In the genomic region with DNA sequence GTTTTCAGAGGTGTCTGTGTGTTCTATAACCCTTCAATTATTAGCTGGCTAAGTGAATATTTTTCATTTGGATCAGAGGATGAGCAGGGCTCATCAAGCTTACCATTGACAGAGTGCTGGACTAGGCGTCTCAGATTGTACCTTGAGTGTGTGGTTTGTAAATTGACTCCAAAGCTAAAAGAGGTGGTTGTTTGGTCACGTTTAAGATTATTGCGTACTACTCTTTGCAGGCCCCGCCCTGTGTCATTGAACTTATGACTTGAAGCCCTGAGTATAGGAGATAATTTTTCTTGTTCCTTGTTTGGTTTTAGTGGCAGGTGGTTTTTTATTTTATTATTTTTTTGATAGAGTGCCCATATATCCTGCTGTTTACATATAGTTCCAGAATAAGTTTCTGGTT, we compare ENCODE assay signal across 28 cellular contexts. TPM values are rescaled to one million over a fixed set of nuclear protein-coding genes. Genes with fewer than 3 reads are reported as not detected.
DNase-seq lines count a peak whose midpoint lies in the region; ATAC-seq and TF ChIP-seq lines count a peak whose summit lies in the region.
"Had no signal": no experiment of that assay in that cellular context is flagged by ENCODE, and none has a peak within 500 bp of the region (broad histone marks: within the 10 kb centered on the region; RNA-seq: fewer than 3 reads in every experiment).

No MANE protein-coding gene starts in this region.

- no peak overlapping the region for H3K4me3 Mint-ChIP-seq in CD8-positive, alpha-beta T cell
- H3K4me3 Mint-ChIP-seq in endodermal cell = no peak overlapping the region
- H3K4me3 Mint-ChIP-seq: activated naive CD4-positive, alpha-beta T cell treated with anti-CD3 and anti-CD28 coated beads for 36 hours; B cell; neural crest cell; stimulated activated effector memory CD8-positive, alpha-beta T cell treated with anti-CD3 and anti-CD28 coated beads, Interleukin-12 subunit alpha, Interleukin-12 subunit beta, amount 100 ng/mL, for 72 hours had no signal

- H3K9me3 ChIP-seq in CD8-positive, alpha-beta T cell (ENCODE audit: low read length) = no peaks in the 10 kb centered on the region
- H3K9me3 ChIP-seq in mesenchymal stem cell (ENCODE audit: control insufficient read depth, low read length) = no peaks in the 10 kb centered on the region
- H3K9me3 ChIP-seq in endodermal cell (ENCODE audit: control insufficient read depth, low read length) = no peaks in the 10 kb centered on the region
- H3K9me3 ChIP-seq: breast epithelium, gastroesophageal sphincter, lower lobe of right lung, MG63, ovary, transverse colon had no signal

- no peak overlapping the region for H3K18ac ChIP-seq in mesenchymal stem cell (ENCODE audit: low read depth in 1 of 2, low read length in 2 of 2)

- POLR2A ChIA-PET in CD8-positive, alpha-beta T cell (lab: Charles Lee) = interaction anchor here (1.3 to 1.4 kb wide), 2 partner anchors 10 to 15 kb away, joined by 4 read pairs; no protein-coding TSS in a partner anchor

- H3K4me1 Mint-ChIP-seq in CD8-positive, alpha-beta T cell (ENCODE audit: low read depth) = peaks cover 62% of the 10 kb centered on the region
- peaks cover 19% of the 10 kb centered on the region for H3K4me1 Mint-ChIP-seq in endodermal cell

- intact Hi-C loops in CD8-positive, alpha-beta T cell (cut with DNase I, micrococcal nuclease) = loop anchor here (2.0 to 5.0 kb wide), 3 partner anchors 16 to 169 kb away; no protein-coding TSS in a partner anchor

- H3K9me3 Mint-ChIP-seq in CD8-positive, alpha-beta T cell = no peaks in the 10 kb centered on the region
- no peaks in the 10 kb centered on the region for H3K9me3 Mint-ChIP-seq in endodermal cell
- H3K9me3 Mint-ChIP-seq: activated naive CD4-positive, alpha-beta T cell treated with anti-CD3 and anti-CD28 coated beads for 36 hours; neural crest cell; stimulated activated effector memory CD8-positive, alpha-beta T cell treated with anti-CD3 and anti-CD28 coated beads, Interleukin-12 subunit alpha, Interleukin-12 subunit beta, amount 100 ng/mL, for 72 hours had no signal

- H3K79me1 ChIP-seq in mesenchymal stem cell (replicated peaks; ENCODE audit: low read length, poor library complexity, severe bottlenecking) = no peaks in the 10 kb centered on the region

- H2BK15ac ChIP-seq in mesenchymal stem cell (ENCODE audit: low read depth, poor library complexity, severe bottlenecking) = no peak overlapping the region

- H3K27me3 ChIP-seq in CD8-positive, alpha-beta T cell (ENCODE audit: insufficient read depth, low read length) = no peaks in the 10 kb centered on the region
- H3K27me3 ChIP-seq in mesenchymal stem cell (ENCODE audit: control insufficient read depth in 1 of 2, insufficient read depth in 1 of 2, low read length in 2 of 2) (no peaks in the 10 kb centered on the region), endodermal cell (ENCODE audit: control insufficient read depth, insufficient read depth, low read length, poor library complexity, severe bottlenecking) (no peaks in the 10 kb centered on the region)
- H3K27me3 ChIP-seq: breast epithelium, gastroesophageal sphincter, hepatocyte, MG63, ovary, transverse colon had no signal

- no peak overlapping the region for H2BK5ac ChIP-seq in mesenchymal stem cell (ENCODE audit: low read depth, low read length, poor library complexity, severe bottlenecking)

- no peak overlapping the region for H3K4me2 ChIP-seq in mesenchymal stem cell (ENCODE audit: low read length, poor library complexity, severe bottlenecking)
- H3K4me2 ChIP-seq: hepatocyte had no signal

- CTCF ChIA-PET in CD8-positive, alpha-beta T cell (lab: Charles Lee) = interaction anchor here (0.9 to 1.5 kb wide), 9 partner anchors 9 to 272 kb away, joined by 3 to 9 read pairs (median 3); no protein-coding TSS in a partner anchor

- H3K4ac ChIP-seq in mesenchymal stem cell (ENCODE audit: low read depth in 1 of 2, low read length in 2 of 2) = no peak overlapping the region

- no peak overlapping the region for H2BK12ac ChIP-seq in mesenchymal stem cell (ENCODE audit: low read length in 2 of 2)

- H3K9ac ChIP-seq in mesenchymal stem cell (ENCODE audit: low read length) (peak overlapping the region; percentile 8), endodermal cell (ENCODE audit: extremely low read depth, low read length, poor library complexity, severe bottlenecking) (no peak overlapping the region)

- H3K4me1 ChIP-seq in CD8-positive, alpha-beta T cell (ENCODE audit: insufficient read depth, low read length) = peaks cover 66% of the 10 kb centered on the region
- H3K4me1 ChIP-seq in mesenchymal stem cell (ENCODE audit: control insufficient read depth, insufficient read depth, low read depth, low read length) (peaks cover 5% of the 10 kb centered on the region), endodermal cell (ENCODE audit: control insufficient read depth, insufficient read depth, low read length) (no peaks in the 10 kb centered on the region)
- H3K4me1 ChIP-seq: breast epithelium had no signal

- H2AFZ ChIP-seq in mesenchymal stem cell (ENCODE audit: low read depth, low read length) = no peak overlapping the region
- H2AFZ ChIP-seq: hepatocyte had no signal

- no peak for TF ChIP-seq CTCF in CD8-positive, alpha-beta T cell (IDR thresholded peaks at IDR 0.05)
- no peak for TF ChIP-seq CTCF in endodermal cell (conservative IDR thresholded peaks at IDR 0.05)

- no peak overlapping the region for H2AK5ac ChIP-seq in mesenchymal stem cell (ENCODE audit: low read length, severe bottlenecking)

- no peak overlapping the region for H3K23ac ChIP-seq in mesenchymal stem cell (ENCODE audit: low read length in 2 of 2)

- 89% methylated on average over 3 of the region's 4 CpGs for WGBS in mesenchymal stem cell
- WGBS in endodermal cell (ENCODE audit: insufficient coverage in 1 of 2, insufficient read length in 1 of 2), 2 experiments = 91 to 93% methylated on average over 3 of the region's 4 CpGs

- no peak overlapping the region for H2BK120ac ChIP-seq in mesenchymal stem cell (ENCODE audit: low read depth, low read length)

- H3K36me3 ChIP-seq in CD8-positive, alpha-beta T cell (ENCODE audit: insufficient read depth, low read length) = peaks cover 5% of the 10 kb centered on the region
- H3K36me3 ChIP-seq in mesenchymal stem cell (ENCODE audit: control insufficient read depth in 1 of 2, insufficient read depth in 2 of 2, low read depth in 1 of 2, low read length in 2 of 2) (peaks cover 17 to 98% of the 10 kb centered on the region in 2 experiments), endodermal cell (ENCODE audit: control insufficient read depth, insufficient read depth, low read length) (peaks cover 81% of the 10 kb centered on the region)
- H3K36me3 ChIP-seq: breast epithelium, ovary had no signal

- H3K14ac ChIP-seq in mesenchymal stem cell (ENCODE audit: low read length in 2 of 2) = no peak overlapping the region

- H3K4me3 ChIP-seq in CD8-positive, alpha-beta T cell (ENCODE audit: low read depth, low read length) = no peak overlapping the region
- H3K4me3 ChIP-seq in mesenchymal stem cell (ENCODE audit: insufficient read depth in 1 of 2, low read depth in 1 of 2, low read length in 2 of 2) = no peak overlapping the region
- no peak overlapping the region for H3K4me3 ChIP-seq in endodermal cell (ENCODE audit: low read length)
- H3K4me3 ChIP-seq: breast epithelium, gastroesophageal sphincter, hepatocyte, lower lobe of right lung, MG63, ovary, transverse colon had no signal

- H4K8ac ChIP-seq in mesenchymal stem cell (ENCODE audit: low read length) = no peak overlapping the region

- ATAC-seq in CD8-positive, alpha-beta T cell = no peak
- ATAC-seq in HG03520 (IDR thresholded peaks at IDR 0.05; ENCODE audit: unreplicated experiment) = no peak
- ATAC-seq: gastroesophageal sphincter; lower lobe of right lung; stimulated activated effector memory CD8-positive, alpha-beta T cell treated with anti-CD3 and anti-CD28 coated beads, Interleukin-12 subunit alpha, Interleukin-12 subunit beta, amount 100 ng/mL, for 72 hours had no signal

- H4K91ac ChIP-seq in mesenchymal stem cell (ENCODE audit: low read length) = no peak overlapping the region

- H3K27ac Mint-ChIP-seq in CD8-positive, alpha-beta T cell = peak overlapping the region; percentile 7
- no peak overlapping the region for H3K27ac Mint-ChIP-seq in endodermal cell
- H3K27ac Mint-ChIP-seq: activated naive CD4-positive, alpha-beta T cell treated with anti-CD3 and anti-CD28 coated beads for 36 hours; B cell; stimulated activated effector memory CD8-positive, alpha-beta T cell treated with anti-CD3 and anti-CD28 coated beads, Interleukin-12 subunit alpha, Interleukin-12 subunit beta, amount 100 ng/mL, for 72 hours had no signal

- DNase-seq in NOMO-1 treated with DMSO at 0.1 percent for 48 hours (lab: John Stamatoyannopoulos, UW; ENCODE audit: unreplicated experiment) (peak; percentile 20), NOMO-1 treated with dmso at 0.1 percent for 144 hours (lab: John Stamatoyannopoulos, UW; ENCODE audit: unreplicated experiment) (no peak), NCI-H2029 (lab: John Stamatoyannopoulos, UW) (peak; percentile 60), mesenchymal stem cell (no peak), endodermal cell (no peak), ureter (ENCODE audit: low spot score) (no peak)
- DNase-seq in CD8-positive, alpha-beta T cell = no peak
- DNase-seq: activated CD4-positive, alpha-beta T cell treated with anti-CD3 and anti-CD28 coated beads for 48 hours; activated naive CD4-positive, alpha-beta T cell treated with anti-CD3 and anti-CD28 coated beads for 36 hours; activated T-cell treated with anti-CD3 and anti-CD28 coated beads, Interleukin-2, amount 50 U/mL, for 48 hours; H7; KBM-7; lower lobe of right lung; MG63; NCI-H1105 treated with DMSO at 0.1 percent for 48 hours; NCI-H2171; NCI-H526 treated with DMSO at 0.1 percent for 48 hours; ovary; retina; transverse colon; WERI-Rb-1 had no signal

- no peaks in the 10 kb centered on the region for H3K27me3 Mint-ChIP-seq in CD8-positive, alpha-beta T cell (ENCODE audit: low read depth)
- H3K27me3 Mint-ChIP-seq in endodermal cell (ENCODE audit: insufficient read depth) = no peaks in the 10 kb centered on the region
- H3K27me3 Mint-ChIP-seq: B cell had no signal

- H3K27ac ChIP-seq in CD8-positive, alpha-beta T cell (ENCODE audit: low read depth, low read length) = no peak overlapping the region
- H3K27ac ChIP-seq in mesenchymal stem cell (ENCODE audit: low read length, poor library complexity, severe bottlenecking) = no peak overlapping the region
- no peak overlapping the region for H3K27ac ChIP-seq in endodermal cell (ENCODE audit: low read depth, low read length)
- H3K27ac ChIP-seq: breast epithelium, gastroesophageal sphincter, hepatocyte, lower lobe of right lung, ovary, WERI-Rb-1 had no signal

- H3K36me3 Mint-ChIP-seq in CD8-positive, alpha-beta T cell = peaks cover 20% of the 10 kb centered on the region
- H3K36me3 Mint-ChIP-seq in endodermal cell (ENCODE audit: low read depth) = peaks cover 40% of the 10 kb centered on the region

RNA-seq across cellular contexts. Expression of a gene that starts 17.7 kb away (rescaled TPM):
- 10 to 100 TPM; 14.3 to 15.4 TPM for total RNA-seq in CD8-positive, alpha-beta T cell
- polyA plus RNA-seq in mesenchymal stem cell (2013, experiment 1 of 2) = 125 TPM
- polyA plus RNA-seq in mesenchymal stem cell (2013, experiment 2 of 2) = 122 TPM
- 100 to 1,000 TPM; 221 to 282 TPM for total RNA-seq in endodermal cell
- 154 TPM for polyA plus RNA-seq in endodermal cell (2013, experiment 1 of 2)
- polyA plus RNA-seq in endodermal cell (2013, experiment 2 of 2) = 161 TPM
- 43.5 TPM for total RNA-seq in ureter

RNA-seq across cellular contexts. Expression of a gene that starts 17.7 kb away (rescaled TPM):
- 1 to 10 TPM; 4.6 to 5.2 TPM for total RNA-seq in CD8-positive, alpha-beta T cell
- polyA plus RNA-seq in mesenchymal stem cell (2013, experiment 1 of 2) = 6.5 TPM
- 6.3 TPM for polyA plus RNA-seq in mesenchymal stem cell (2013, experiment 2 of 2)
- total RNA-seq in endodermal cell = 10 to 100 TPM; 41.9 to 57.2 TPM
- polyA plus RNA-seq in endodermal cell (2013, experiment 1 of 2) = 13.8 TPM
- polyA plus RNA-seq in endodermal cell (2013, experiment 2 of 2) = 13.9 TPM
- 17.4 TPM for total RNA-seq in ureter

Comparison
In these comparisons a context has a peak if more than half of its experiments do, and no peak if none do; other contexts are left out.
1. DNase-seq: peak in NOMO-1 treated with DMSO at 0.1 percent for 48 hours (single experiment) and NCI-H2029 (single experiment); none in NOMO-1 treated with dmso at 0.1 percent for 144 hours (single experiment), CD8-positive, alpha-beta T cell (0 of 7), mesenchymal stem cell (single experiment), endodermal cell (single experiment) and ureter (single experiment).